23 cellular contexts compared by ENCODE assay signal in genomic region chr11:29279716-29280115, GRCh38.
"Had no signal": no experiment of that assay in that cellular context is flagged by ENCODE, and none has a peak within 500 bp of the region (broad histone marks: within the 10 kb centered on the region; RNA-seq: fewer than 3 reads in every experiment).

No MANE protein-coding gene starts in this region.

- H3K4me1 Mint-ChIP-seq: activated naive CD4-positive, alpha-beta T cell treated with anti-CD3 and anti-CD28 coated beads, Interleukin-2, amount 10 ng/mL, durations not matched to agents 7 days and 5 days; activated naive CD8-positive, alpha-beta T cell treated with anti-CD3 and anti-CD28 coated beads for 36 hours had no signal

- H3K4me3 ChIP-seq: PC-9 had no signal

- H3K27me3 Mint-ChIP-seq: activated CD8-positive, alpha-beta T cell treated with anti-CD3 and anti-CD28 coated beads for 36 hours; activated naive CD4-positive, alpha-beta T cell treated with anti-CD3 and anti-CD28 coated beads, Interleukin-2, amount 10 ng/mL, durations not matched to agents 7 days and 5 days; activated naive CD8-positive, alpha-beta T cell treated with anti-CD3 and anti-CD28 coated beads for 36 hours had no signal

- H3K27ac Mint-ChIP-seq: activated CD8-positive, alpha-beta T cell treated with anti-CD3 and anti-CD28 coated beads for 36 hours; activated naive CD4-positive, alpha-beta T cell treated with anti-CD3 and anti-CD28 coated beads, Interleukin-2, amount 10 ng/mL, durations not matched to agents 7 days and 5 days; activated naive CD8-positive, alpha-beta T cell treated with anti-CD3 and anti-CD28 coated beads for 36 hours; activated T-cell treated with anti-CD3 and anti-CD28 coated beads, Interleukin-2, amount 50 U/mL, for 72 hours; activated T-helper 2 cell treated with anti-CD3 and anti-CD28 coated beads, Interferon-gamma antibody, Interleukin-2, Interleukin-4, amounts not matched to agents 10 μg/mL and 5 μg/mL and 100 μg/mL, durations not matched to agents 14 hours and 24 hours and 36 hours had no signal

- H3K4me3 Mint-ChIP-seq: activated CD8-positive, alpha-beta T cell treated with anti-CD3 and anti-CD28 coated beads for 36 hours; activated naive CD4-positive, alpha-beta T cell treated with anti-CD3 and anti-CD28 coated beads, Interleukin-2, amount 10 ng/mL, durations not matched to agents 7 days and 5 days; activated naive CD8-positive, alpha-beta T cell treated with anti-CD3 and anti-CD28 coated beads for 36 hours; activated T-cell treated with anti-CD3 and anti-CD28 coated beads, Interleukin-2, amount 50 U/mL, for 72 hours had no signal

- H3K4me2 ChIP-seq: PC-9 had no signal

- H2AFZ ChIP-seq: PC-9 had no signal

- ATAC-seq: activated CD8-positive, alpha-beta T cell treated with anti-CD3 and anti-CD28 coated beads for 36 hours; activated T-cell treated with anti-CD3 and anti-CD28 coated beads, Interleukin-2, amount 50 U/mL, for 72 hours had no signal

- FAIRE-seq: colon had no signal

- H3K27ac ChIP-seq: brain microvascular endothelial cell, PC-9, VCaP had no signal

- H3K27me3 ChIP-seq: brain microvascular endothelial cell had no signal

- DNase-seq: activated CD4-positive, alpha-beta T cell treated with anti-CD3 and anti-CD28 coated beads for 4 hours; activated CD8-positive, alpha-beta memory T cell treated with anti-CD3 and anti-CD28 coated beads, Interleukin-2, amount 50 U/mL, for 4 hours; activated CD8-positive, alpha-beta T cell treated with anti-CD3 and anti-CD28 coated beads for 36 hours; activated gamma-delta T cell treated with Interleukin-2 at 50 U/mL for 16 hours; activated naive CD4-positive, alpha-beta T cell treated with anti-CD3 and anti-CD28 coated beads, Interleukin-2, amount 10 ng/mL, durations not matched to agents 7 days and 5 days; activated naive CD8-positive, alpha-beta T cell treated with anti-CD3 and anti-CD28 coated beads for 36 hours; activated T-cell treated with anti-CD3 and anti-CD28 coated beads, Interleukin-2, amount 50 U/mL, for 72 hours; brain microvascular endothelial cell; cerebellar nuclear complex; Karpas-422; NCI-H1105 treated with DMSO at 0.1 percent for 48 hours; NCI-H1436 treated with DMSO at 0.1 percent for 48 hours; NCI-H187 treated with DMSO at 0.1 percent for 48 hours; NCI-H2081 treated with DMSO at 0.1 percent for 48 hours; NCI-H446 treated with DMSO at 0.1 percent for 48 hours; NCI-H524 treated with DMSO at 0.1 percent for 48 hours; NCI-H82; PC-9; SIG-M5; T-helper 1 cell had no signal

- H3K36me3 ChIP-seq: brain microvascular endothelial cell had no signal

- H3K36me3 Mint-ChIP-seq: activated naive CD4-positive, alpha-beta T cell treated with anti-CD3 and anti-CD28 coated beads, Interleukin-2, amount 10 ng/mL, durations not matched to agents 7 days and 5 days; activated naive CD8-positive, alpha-beta T cell treated with anti-CD3 and anti-CD28 coated beads for 36 hours had no signal
